Comparison of ENCODE assay signal across 10 cellular contexts in genomic region chr7:64883113-64883905, GRCh38. TPM values are rescaled to one million over a fixed set of nuclear protein-coding genes. Genes with fewer than 3 reads are reported as not detected.
A peak's percentile ranks its signal among the peaks of the same experiment; 100 is the strongest.
DNase-seq lines count a peak whose midpoint lies in the region; ATAC-seq, FAIRE-seq and TF ChIP-seq lines count a peak whose summit lies in the region.
"Had no signal": no experiment of that assay in that cellular context is flagged by ENCODE, and none has a peak within 500 bp of the region (broad histone marks: within the 10 kb centered on the region; RNA-seq: fewer than 3 reads in every experiment).

No MANE protein-coding gene starts in this region.

- H3K18ac ChIP-seq in H9 (ENCODE audit: insufficient read length, low read depth, low read length), result no peak overlapping the region

- H2BK15ac ChIP-seq in H9 (ENCODE audit: low read depth, low read length), result no peak overlapping the region

- FAIRE-seq in pancreas (lab: Jason Lieb, UNC), result no peak
- FAIRE-seq: TTC549 had no signal

- H4K8ac ChIP-seq in H9 (replicated peaks; ENCODE audit: insufficient read length, low read depth, low read length), result no peak overlapping the region

- H3K4me3 ChIP-seq in esophagus (ENCODE audit: low read depth in 1 of 2, low read length in 2 of 2) (peak overlapping the region; percentile 69 to 72), pancreas (peak overlapping the region in 3 of 4 donors; percentile 25 to 47 (median 33))

- intact Hi-C loops in pancreas (cut with DNase I), result no loop called here

- H3K9me3 ChIP-seq in H9 (ENCODE audit: control insufficient read depth, low read depth, low read length), result no peaks in the 10 kb centered on the region
- H3K9me3 ChIP-seq in esophagus (ENCODE audit: control insufficient read depth in 2 of 2, insufficient read depth in 1 of 2, low read depth in 1 of 2, low read length in 1 of 2), result peaks cover 5 to 11% of the 10 kb centered on the region in 2 donors
- no peaks in the 10 kb centered on the region for H3K9me3 ChIP-seq in pancreas

- no peak overlapping the region for H3K14ac ChIP-seq in H9 (ENCODE audit: insufficient read depth, low read length)

- H3K79me1 ChIP-seq in H9 (ENCODE audit: insufficient read depth, low read depth, low read length, poor library complexity, severe bottlenecking), result no peaks in the 10 kb centered on the region

- no peak overlapping the region for H3K9ac ChIP-seq in H9 (ENCODE audit: extremely low read depth, insufficient read length, low read length)

- no peak for ATAC-seq in pancreas
- no peak for ATAC-seq in HG02885 (IDR thresholded peaks at IDR 0.05; ENCODE audit: poor library complexity, unreplicated experiment)
- ATAC-seq in GM18873 (IDR thresholded peaks at IDR 0.05; ENCODE audit: low FRiP score, unreplicated experiment), result no peak
- no peak for ATAC-seq in GM18517 (IDR thresholded peaks at IDR 0.05; ENCODE audit: unreplicated experiment)

- no peak overlapping the region for H3K27ac Mint-ChIP-seq in H9

- H3T11ph ChIP-seq in H9 (ENCODE audit: low read length), result no peak overlapping the region

- H3K27me3 Mint-ChIP-seq in H9 (ENCODE audit: low read depth), result peaks cover 55% of the 10 kb centered on the region

- H3K4ac ChIP-seq in H9 (ENCODE audit: low read depth, low read length), result no peak overlapping the region

- H3K56ac ChIP-seq in H9 (ENCODE audit: insufficient read length, low read depth, low read length), result no peak overlapping the region

- H3K4me1 ChIP-seq in H9 (ENCODE audit: insufficient read depth, low read length) (no peaks in the 10 kb centered on the region), esophagus (ENCODE audit: control insufficient read depth in 2 of 2, insufficient read depth in 2 of 2, low read length in 1 of 2) (peaks cover 6 to 9% of the 10 kb centered on the region in 2 donors), pancreas (no peaks in the 10 kb centered on the region)

- H3K9me3 Mint-ChIP-seq in H9, result peaks cover 56 to 57% of the 10 kb centered on the region in 2 experiments

- WGBS in H9 (ENCODE audit: extremely low coverage, insufficient read length, low lambda C conversion rate), result no CpG with 5 or more reads among the region's 38 CpGs
- 41 to 57% methylated on average over 38 of the region's 38 CpGs for whole genome bisulfite sequencing in esophagus, 2 donors
- WGBS in pancreas, 2 donors, result 53 to 55% methylated on average over 38 of the region's 38 CpGs

- H4K91ac ChIP-seq in H9 (ENCODE audit: insufficient read length, low read depth, low read length), result no peak overlapping the region

- no peak overlapping the region for H4K5ac ChIP-seq in H9 (ENCODE audit: insufficient read length, low read depth, low read length)

- H2BK120ac ChIP-seq in H9 (ENCODE audit: low read depth, low read length, poor library complexity, severe bottlenecking), result no peak overlapping the region

- H2BK12ac ChIP-seq in H9 (ENCODE audit: insufficient read length, low read depth, low read length), result no peak overlapping the region

- peaks cover 2% of the 10 kb centered on the region for H3K23me2 ChIP-seq in H9 (ENCODE audit: insufficient read length, low read depth, low read length, poor library complexity, severe bottlenecking)

- no peak overlapping the region for H3K27ac ChIP-seq in H9 (ENCODE audit: insufficient read length, low read depth, low read length)
- peak overlapping the region in 1 of 2 donors; percentile 72 for H3K27ac ChIP-seq in esophagus (ENCODE audit: low read depth in 2 of 2, low read length in 1 of 2)
- H3K27ac ChIP-seq in pancreas, result no peak overlapping the region

- DNase-seq in AG20443 (ENCODE audit: low spot score) (peak; percentile 5), H9 (peak; percentile 9), pancreas (no peak), cortex of kidney (lab: John Stamatoyannopoulos, UW) (no peak)
- DNase-seq: DND-41 had no signal

- no peak overlapping the region for H3K23ac ChIP-seq in H9 (ENCODE audit: insufficient read length, low read depth, low read length)

- TF ChIP-seq CTCF in H9 (conservative IDR thresholded peaks at IDR 0.05) (no peak), pancreas (IDR thresholded peaks at IDR 0.05) (no peak)

- no peaks in the 10 kb centered on the region for H3K36me3 ChIP-seq in esophagus (ENCODE audit: control insufficient read depth in 2 of 2, insufficient read depth in 2 of 2, low read length in 1 of 2)
- H3K36me3 ChIP-seq in pancreas, result no peaks in the 10 kb centered on the region

- H2AFZ ChIP-seq in H9 (ENCODE audit: low read length), result no peak overlapping the region

- no peak overlapping the region for H2BK20ac ChIP-seq in H9 (ENCODE audit: low read depth, low read length, poor library complexity, severe bottlenecking)

- H2BK5ac ChIP-seq in H9 (ENCODE audit: insufficient read length, low read length), result no peak overlapping the region

- no peaks in the 10 kb centered on the region for H4K20me1 ChIP-seq in H9 (ENCODE audit: control insufficient read depth, insufficient read depth, insufficient read length)

- H3K27me3 ChIP-seq in H9 (ENCODE audit: insufficient read depth, low read length), result peaks cover 6% of the 10 kb centered on the region; the same call in 1 of the 2 replicates
- H3K27me3 ChIP-seq in esophagus (ENCODE audit: control insufficient read depth in 1 of 2, insufficient read depth in 2 of 2, low read length in 2 of 2), result no peaks in the 10 kb centered on the region
- H3K27me3 ChIP-seq in pancreas, result no peaks in the 10 kb centered on the region

- peaks cover 4 to 5% of the 10 kb centered on the region in 2 experiments for H3K4me1 Mint-ChIP-seq in H9

- H3K36me3 Mint-ChIP-seq in H9 (ENCODE audit: insufficient read depth in 1 of 3, low read depth in 3 of 3), result peaks cover 0 to 8% (median 6%) of the 10 kb centered on the region in 3 experiments; a peak in 4 of 7 replicates

- H3K4me2 ChIP-seq in H9 (ENCODE audit: insufficient read depth, insufficient read length, low read length), result no peak overlapping the region

- H3K79me2 ChIP-seq in H9 (ENCODE audit: insufficient read depth, low read length), result no peaks in the 10 kb centered on the region

- H2AK5ac ChIP-seq in H9 (ENCODE audit: insufficient read length, low read length), result no peak overlapping the region

- H3K4me3 Mint-ChIP-seq in H9, result no peak overlapping the region

RNA-seq across cellular contexts. Expression of gene ZNF273, which starts 19.8 kb away (rescaled TPM):
- total RNA-seq in H9 (2021) (17.9 TPM in 2 replicates), pancreas (1 to 10 TPM; 1.7 to 8.0 (median 3.0) TPM)
- polyA plus RNA-seq in esophagus (10 to 100 TPM in 1 of 2 donors, 1 to 10 TPM in 1; 5.8 to 24.5 TPM), pancreas (1 to 10 TPM; 4.6 to 5.4 TPM)

Comparison
In these comparisons a context has a peak if more than half of its experiments do, and no peak if none do; other contexts are left out.
1. DNase-seq: peak in AG20443 (single experiment) and H9 (single experiment); none in pancreas (0 of 6) and cortex of kidney (single experiment).